25 cellular contexts compared by ENCODE assay signal in genomic region chr3:38372214-38372601, GRCh38.
"Had no signal": no experiment of that assay in that cellular context is flagged by ENCODE, and none has a peak within 500 bp of the region (broad histone marks: within the 10 kb centered on the region; RNA-seq: fewer than 3 reads in every experiment).

No MANE protein-coding gene starts in this region.

- H3K4me3 ChIP-seq: coronary artery, dorsolateral prefrontal cortex had no signal

- DNase-seq: activated CD4-positive, alpha-beta T cell treated with anti-CD3 and anti-CD28 coated beads for 36 hours; activated CD4-positive, alpha-beta T cell treated with anti-CD3 and anti-CD28 coated beads, Interleukin-2, amount 10 ng/mL, durations not matched to agents 24 days and 14 days; activated CD4-positive, CD25-positive, alpha-beta regulatory T cell; activated CD4-positive, CD25-positive, alpha-beta regulatory T cell treated with anti-CD3 and anti-CD28 coated beads, Interleukin-2, amount 50 U/mL, for 72 hours; activated CD8-positive, alpha-beta memory T cell treated with anti-CD3 and anti-CD28 coated beads, Interleukin-2, amount 50 U/mL, for 48 hours; activated effector memory CD4-positive, alpha-beta T cell treated with Interleukin-2 at 50 U/mL for 16 hours; activated gamma-delta T cell treated with Interleukin-2 at 50 U/mL for 16 hours; activated naive CD4-positive, alpha-beta T cell treated with anti-CD3 and anti-CD28 coated beads, Interleukin-2, amount 50 U/mL, for 16 hours; activated naive CD4-positive, alpha-beta T cell treated with Interleukin-2 at 50 U/mL for 16 hours; activated T-cell treated with anti-CD3 and anti-CD28 coated beads for 4 hours; activated T-cell treated with anti-CD3 and anti-CD28 coated beads, Interleukin-2, amount 50 U/mL, for 24 hours; activated T-cell treated with anti-CD3 and anti-CD28 coated beads, Interleukin-2, amount 50 U/mL, for 72 hours; amniotic stem cell; anterior cingulate cortex; brain microvascular endothelial cell; dorsolateral prefrontal cortex; effector memory CD4-positive, alpha-beta T cell; endodermal cell; foreskin fibroblast; glutamatergic neuron; T-helper 2 cell had no signal

- H3K27ac ChIP-seq: brain microvascular endothelial cell, coronary artery, dorsolateral prefrontal cortex had no signal

- FAIRE-seq: astrocyte, frontal cortex had no signal

- H3K27me3 ChIP-seq: brain microvascular endothelial cell, dorsolateral prefrontal cortex had no signal

- ATAC-seq: activated CD4-positive, alpha-beta T cell treated with anti-CD3 and anti-CD28 coated beads for 36 hours; activated T-cell treated with anti-CD3 and anti-CD28 coated beads, Interleukin-2, amount 50 U/mL, for 72 hours; activated T-helper 17 cell treated with anti-CD3 and anti-CD28 coated beads, Interleukin-2, amount 50 U/mL, for 72 hours had no signal
